In genomic region chrX:84475596-84475995, GRCh38 we compare ENCODE assay signal across 27 cellular contexts.
"Had no signal": no experiment of that assay in that cellular context is flagged by ENCODE, and none has a peak within 500 bp of the region (broad histone marks: within the 10 kb centered on the region; RNA-seq: fewer than 3 reads in every experiment).

No MANE protein-coding gene starts in this region.

- DNase-seq: activated B cell treated with CpG ODN at 0.5 μM for 24 hours; activated CD4-positive, alpha-beta memory T cell treated with anti-CD3 and anti-CD28 coated beads, Interleukin-2, amount 10 ng/mL, durations not matched to agents 7 days and 5 days; activated CD4-positive, alpha-beta T cell treated with anti-CD3 and anti-CD28 coated beads for 1 hour; activated CD4-positive, alpha-beta T cell treated with anti-CD3 and anti-CD28 coated beads, Interleukin-2, amount 10 ng/mL, durations not matched to agents 24 days and 14 days; activated gamma-delta T cell; activated naive CD4-positive, alpha-beta T cell treated with anti-CD3 and anti-CD28 coated beads for 36 hours; activated T-cell treated with anti-CD3 and anti-CD28 coated beads for 4 hours; activated T-cell treated with anti-CD3 and anti-CD28 coated beads, Interleukin-2, amount 50 U/mL, for 48 hours; amygdala; brain microvascular endothelial cell; KG1; NCI-H1105; NCI-H1436; NCI-H187 treated with DMSO at 0.1 percent for 48 hours; NCI-H2081 treated with DMSO at 0.1 percent for 48 hours; NCI-H2171; NCI-H2227 treated with DMSO at 0.1 percent for 48 hours; NCI-H446 treated with DMSO at 0.1 percent for 48 hours; NCI-H524 treated with DMSO at 0.1 percent for 48 hours; PC-9; SHP77 treated with DMSO at 0.1 percent for 48 hours; SW 1271; T1000 had no signal

- H3K36me3 Mint-ChIP-seq: activated naive CD8-positive, alpha-beta T cell; IgD-negative memory B cell had no signal

- H3K9me3 Mint-ChIP-seq: activated B cell treated with CpG ODN at 0.5 μM for 24 hours; activated CD4-positive, alpha-beta memory T cell treated with anti-CD3 and anti-CD28 coated beads, Interleukin-2, amount 10 ng/mL, durations not matched to agents 7 days and 5 days; activated CD4-positive, alpha-beta T cell treated with anti-CD3 and anti-CD28 coated beads, Interleukin-2, amount 10 ng/mL, durations not matched to agents 24 days and 14 days; activated naive CD4-positive, alpha-beta T cell treated with anti-CD3 and anti-CD28 coated beads for 36 hours; activated T-helper 17 cell treated with anti-CD3 and anti-CD28 coated beads, Interleukin-2, amount 50 U/mL, for 72 hours; IgD-negative memory B cell; T-helper 1 cell treated with Interleukin-12 subunit alpha and Interleukin-12 subunit beta and Interleukin-4 antibody, amounts not matched to agents 30 μg/mL and 1 μg/mL, for 36 hours had no signal

- H3K27ac Mint-ChIP-seq: activated B cell treated with CpG ODN at 0.5 μM for 24 hours; activated CD4-positive, alpha-beta memory T cell treated with anti-CD3 and anti-CD28 coated beads, Interleukin-2, amount 10 ng/mL, durations not matched to agents 7 days and 5 days; activated CD4-positive, alpha-beta T cell treated with anti-CD3 and anti-CD28 coated beads, Interleukin-2, amount 10 ng/mL, durations not matched to agents 24 days and 14 days; activated naive CD4-positive, alpha-beta T cell treated with anti-CD3 and anti-CD28 coated beads for 36 hours; activated naive CD8-positive, alpha-beta T cell; activated T-helper 17 cell treated with anti-CD3 and anti-CD28 coated beads, Interleukin-2, amount 50 U/mL, for 72 hours; IgD-negative memory B cell; T-helper 1 cell treated with Interleukin-12 subunit alpha and Interleukin-12 subunit beta and Interleukin-4 antibody, amounts not matched to agents 30 μg/mL and 1 μg/mL, for 36 hours had no signal

- H3K4me3 Mint-ChIP-seq: activated B cell treated with CpG ODN at 0.5 μM for 24 hours; activated CD4-positive, alpha-beta memory T cell treated with anti-CD3 and anti-CD28 coated beads, Interleukin-2, amount 10 ng/mL, durations not matched to agents 7 days and 5 days; activated CD4-positive, alpha-beta T cell treated with anti-CD3 and anti-CD28 coated beads, Interleukin-2, amount 10 ng/mL, durations not matched to agents 24 days and 14 days; activated naive CD4-positive, alpha-beta T cell treated with anti-CD3 and anti-CD28 coated beads for 36 hours; activated naive CD8-positive, alpha-beta T cell; activated T-helper 17 cell treated with anti-CD3 and anti-CD28 coated beads, Interleukin-2, amount 50 U/mL, for 72 hours; IgD-negative memory B cell; T-helper 1 cell treated with Interleukin-12 subunit alpha and Interleukin-12 subunit beta and Interleukin-4 antibody, amounts not matched to agents 30 μg/mL and 1 μg/mL, for 36 hours had no signal

- H3K27me3 Mint-ChIP-seq: activated B cell treated with CpG ODN at 0.5 μM for 24 hours; activated CD4-positive, alpha-beta memory T cell treated with anti-CD3 and anti-CD28 coated beads, Interleukin-2, amount 10 ng/mL, durations not matched to agents 7 days and 5 days; activated CD4-positive, alpha-beta T cell treated with anti-CD3 and anti-CD28 coated beads, Interleukin-2, amount 10 ng/mL, durations not matched to agents 24 days and 14 days; activated naive CD8-positive, alpha-beta T cell; activated T-helper 17 cell treated with anti-CD3 and anti-CD28 coated beads, Interleukin-2, amount 50 U/mL, for 72 hours; IgD-negative memory B cell had no signal

- H3K4me1 Mint-ChIP-seq: activated B cell treated with CpG ODN at 0.5 μM for 24 hours; activated CD4-positive, alpha-beta memory T cell treated with anti-CD3 and anti-CD28 coated beads, Interleukin-2, amount 10 ng/mL, durations not matched to agents 7 days and 5 days; activated CD4-positive, alpha-beta T cell treated with anti-CD3 and anti-CD28 coated beads, Interleukin-2, amount 10 ng/mL, durations not matched to agents 24 days and 14 days; activated T-helper 17 cell treated with anti-CD3 and anti-CD28 coated beads, Interleukin-2, amount 50 U/mL, for 72 hours had no signal

- ATAC-seq: activated T-helper 17 cell treated with anti-CD3 and anti-CD28 coated beads, Interleukin-2, amount 50 U/mL, for 72 hours had no signal
